ENCODE assay signal across 23 cellular contexts in the genomic region with DNA sequence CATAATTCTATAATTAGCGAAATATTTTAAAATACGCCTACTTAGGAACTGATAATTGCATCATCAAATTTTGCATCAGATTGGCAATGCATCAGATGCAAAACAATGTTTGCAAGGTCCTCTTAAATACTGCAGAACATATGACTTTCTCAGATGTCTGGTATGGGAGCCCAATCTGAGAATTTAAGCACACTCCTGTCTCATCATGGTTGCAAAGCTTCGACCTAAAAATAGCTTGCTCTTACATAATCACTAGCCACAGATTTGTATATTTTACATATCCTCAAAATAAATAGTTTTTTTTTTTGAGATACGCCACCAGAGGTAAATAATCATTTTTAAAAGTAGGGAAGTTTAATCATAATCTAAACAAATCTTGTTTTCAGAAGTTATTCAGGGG.
DNase-seq lines count a peak whose midpoint lies in the region; ATAC-seq, FAIRE-seq and TF ChIP-seq lines count a peak whose summit lies in the region.
"Had no signal": no experiment of that assay in that cellular context is flagged by ENCODE, and none has a peak within 500 bp of the region (broad histone marks: within the 10 kb centered on the region; RNA-seq: fewer than 3 reads in every experiment).

No MANE protein-coding gene starts in this region.

- no peaks in the 10 kb centered on the region for H3K27me3 Mint-ChIP-seq in astrocyte (ENCODE audit: low read depth, unreplicated experiment)

- no peaks in the 10 kb centered on the region for H4K20me1 ChIP-seq in astrocyte (ENCODE audit: insufficient read depth, low read length)

- H3K27ac ChIP-seq in right atrium auricular region (peak overlapping the region in 1 of 2 donors; percentile 11), astrocyte (ENCODE audit: low read depth, low read length) (no peak overlapping the region)

- peaks cover 19% of the 10 kb centered on the region for H3K79me2 ChIP-seq in astrocyte (ENCODE audit: insufficient read depth, low read length)

- FAIRE-seq in astrocyte (lab: Jason Lieb, UNC), result no peak
- FAIRE-seq: A204.1 had no signal

- DNase-seq in Right ventricle myocardium superior (no peak), right atrium auricular region (ENCODE audit: low spot score) (no peak), astrocyte (ENCODE audit: low read depth) (peak; percentile 9), hepatic stellate cell (ENCODE audit: low spot score) (peak; percentile 15), superior temporal gyrus (ENCODE audit: extremely low spot score) (peak; percentile 75), NCI-H2196 (lab: John Stamatoyannopoulos, UW; ENCODE audit: unreplicated experiment) (no peak)
- DNase-seq in activated effector memory CD4-positive, alpha-beta T cell treated with Interleukin-2 at 50 U/mL for 16 hours, result no peak
- DNase-seq: activated CD8-positive, alpha-beta memory T cell treated with anti-CD3 and anti-CD28 coated beads for 24 hours; activated naive CD4-positive, alpha-beta T cell treated with anti-CD3 and anti-CD28 coated beads, Interleukin-2, amount 10 ng/mL, durations not matched to agents 7 days and 5 days; activated T-cell treated with anti-CD3 and anti-CD28 coated beads, Interleukin-2, amount 50 U/mL, for 4 hours; COR-L47; effector CD4-positive, alpha-beta T cell; H7; mesendoderm; natural killer cell; right cardiac atrium; SHP77 treated with DMSO at 0.1 percent for 48 hours; stimulated activated CD4-positive, alpha-beta T cell treated with anti-CD3 and anti-CD28 coated beads, Interleukin-15, amount 100 ng/mL, for 24 hours; stomach; T-helper 1 cell; trophoblast cell had no signal

- H3K4me3 ChIP-seq in right atrium auricular region, result no peak overlapping the region
- no peak overlapping the region for H3K4me3 ChIP-seq in astrocyte (ENCODE audit: insufficient read depth, low read depth, low read length)
- H3K4me3 ChIP-seq: stomach had no signal

- peaks cover 0 to 21% of the 10 kb centered on the region in 2 donors for H3K4me1 ChIP-seq in right atrium auricular region
- peaks cover 3% of the 10 kb centered on the region for H3K4me1 ChIP-seq in astrocyte (ENCODE audit: insufficient read depth, low read length)

- peaks cover 0 to 2% of the 10 kb centered on the region in 2 donors for H3K9me3 ChIP-seq in right atrium auricular region
- no peaks in the 10 kb centered on the region for H3K9me3 ChIP-seq in astrocyte (ENCODE audit: insufficient read depth, low read depth, low read length)
- H3K9me3 ChIP-seq: stomach had no signal

- H3K4me3 Mint-ChIP-seq in astrocyte (ENCODE audit: unreplicated experiment), result no peak overlapping the region
- H3K4me3 Mint-ChIP-seq: activated naive CD4-positive, alpha-beta T cell treated with anti-CD3 and anti-CD28 coated beads, Interleukin-2, amount 10 ng/mL, durations not matched to agents 7 days and 5 days; activated T-cell treated with anti-CD3 and anti-CD28 coated beads, Interleukin-2, amount 50 U/mL, for 4 hours; natural killer cell had no signal

- ATAC-seq in Right ventricle myocardium superior (ENCODE audit: poor library complexity) (peak; percentile 72), GM18517 (IDR thresholded peaks at IDR 0.05; ENCODE audit: unreplicated experiment) (no peak)
- ATAC-seq: activated T-cell treated with anti-CD3 and anti-CD28 coated beads, Interleukin-2, amount 50 U/mL, for 4 hours; natural killer cell; right cardiac atrium had no signal

- no peak overlapping the region for H3K27ac Mint-ChIP-seq in astrocyte (ENCODE audit: unreplicated experiment)
- H3K27ac Mint-ChIP-seq: activated naive CD4-positive, alpha-beta T cell treated with anti-CD3 and anti-CD28 coated beads, Interleukin-2, amount 10 ng/mL, durations not matched to agents 7 days and 5 days; natural killer cell had no signal

- intact Hi-C loops in Right ventricle myocardium superior (cut with DNase I), result no loop called here

- H3K36me3 Mint-ChIP-seq in astrocyte (ENCODE audit: low read depth, unreplicated experiment), result no peaks in the 10 kb centered on the region
- H3K36me3 Mint-ChIP-seq: activated naive CD4-positive, alpha-beta T cell treated with anti-CD3 and anti-CD28 coated beads, Interleukin-2, amount 10 ng/mL, durations not matched to agents 7 days and 5 days; natural killer cell had no signal

- H3K4me2 ChIP-seq in astrocyte (ENCODE audit: low read length), result no peak overlapping the region

- no peaks in the 10 kb centered on the region for H3K27me3 ChIP-seq in right atrium auricular region
- H3K27me3 ChIP-seq in astrocyte (ENCODE audit: insufficient read depth, low read length), result no peaks in the 10 kb centered on the region
- H3K27me3 ChIP-seq: stomach had no signal

- no peak overlapping the region for H2AFZ ChIP-seq in astrocyte (ENCODE audit: low read depth, low read length)

- H3K36me3 ChIP-seq in right atrium auricular region (no peaks in the 10 kb centered on the region), astrocyte (ENCODE audit: insufficient read depth, low read length) (no peaks in the 10 kb centered on the region)

- no peak for TF ChIP-seq CTCF in right atrium auricular region (IDR thresholded peaks at IDR 0.05)
- no peak for TF ChIP-seq CTCF in astrocyte (IDR thresholded peaks at IDR 0.05; ENCODE audit: insufficient read depth, low read depth, low read length)

- H3K9ac ChIP-seq in astrocyte (ENCODE audit: low read length), result no peak overlapping the region

- peaks cover 19% of the 10 kb centered on the region for H3K4me1 Mint-ChIP-seq in astrocyte (ENCODE audit: low read depth, unreplicated experiment)
- H3K4me1 Mint-ChIP-seq: activated naive CD4-positive, alpha-beta T cell treated with anti-CD3 and anti-CD28 coated beads, Interleukin-2, amount 10 ng/mL, durations not matched to agents 7 days and 5 days; natural killer cell had no signal

- H3K9me3 Mint-ChIP-seq in astrocyte (ENCODE audit: unreplicated experiment), result peaks cover 2% of the 10 kb centered on the region
- H3K9me3 Mint-ChIP-seq: activated naive CD4-positive, alpha-beta T cell treated with anti-CD3 and anti-CD28 coated beads, Interleukin-2, amount 10 ng/mL, durations not matched to agents 7 days and 5 days had no signal

Comparison
In these comparisons a context has a peak if more than half of its experiments do, and no peak if none do; other contexts are left out.
1. DNase-seq: peak in astrocyte (single experiment), hepatic stellate cell (single experiment) and superior temporal gyrus (single experiment); none in Right ventricle myocardium superior (single experiment), right atrium auricular region (single experiment), NCI-H2196 (single experiment) and activated effector memory CD4-positive, alpha-beta T cell treated with Interleukin-2 at 50 U/mL for 16 hours (single experiment).